In genomic region chr14:55383039-55383438, GRCh38 we compare ENCODE assay signal across 19 cellular contexts. TPM values are rescaled to one million over a fixed set of nuclear protein-coding genes. Genes with fewer than 3 reads are reported as not detected.
DNase-seq lines count a peak whose midpoint lies in the region; ATAC-seq and TF ChIP-seq lines count a peak whose summit lies in the region.
"Had no signal": no experiment of that assay in that cellular context is flagged by ENCODE, and none has a peak within 500 bp of the region (broad histone marks: within the 10 kb centered on the region; RNA-seq: fewer than 3 reads in every experiment).

No MANE protein-coding gene starts in this region.

- peaks cover 8% of the 10 kb centered on the region for H3K79me1 ChIP-seq in mesenchymal stem cell (replicated peaks; ENCODE audit: low read length, poor library complexity, severe bottlenecking)

- H3K23ac ChIP-seq in mesenchymal stem cell (ENCODE audit: low read length in 2 of 2), result no peak overlapping the region

- no peak overlapping the region for H3K9ac ChIP-seq in mesenchymal stem cell (ENCODE audit: low read length)

- no peak for TF ChIP-seq CTCF in prostate gland (IDR thresholded peaks at IDR 0.05)
- TF ChIP-seq CTCF in Peyer's patch (IDR thresholded peaks at IDR 0.05), result no peak

- 54% methylated on average over 6 of the region's 9 CpGs for WGBS in mesenchymal stem cell
- 64% methylated on average over 9 of the region's 9 CpGs for WGBS in prostate gland

- peak; percentile 95 for DNase-seq in Daoy (ENCODE audit: low read depth)
- peak; percentile 60 for DNase-seq in LHCN-M2 (ENCODE audit: low read depth)
- DNase-seq in erythroblast (lab: John Stamatoyannopoulos, UW), result peak; percentile 19 to 39
- peak; percentile 54 for DNase-seq in mesenchymal stem cell
- DNase-seq in prostate gland (ENCODE audit: low spot score), result no peak
- DNase-seq in Peyer's patch, result no peak
- DNase-seq: activated CD4-positive, CD25-positive, alpha-beta regulatory T cell treated with anti-CD3 and anti-CD28 coated beads, Interleukin-2, amount 50 U/mL, for 72 hours; activated CD8-positive, alpha-beta memory T cell treated with anti-CD3 and anti-CD28 coated beads, Interleukin-2, amount 50 U/mL, for 48 hours; Calu3; NCI-H2081; NCI-H748 treated with DMSO at 0.1 percent for 48 hours; stimulated activated naive CD4-positive, alpha-beta T cell had no signal

- no peak overlapping the region for H3K4me2 ChIP-seq in mesenchymal stem cell (ENCODE audit: low read length, poor library complexity, severe bottlenecking)

- H2BK5ac ChIP-seq in mesenchymal stem cell (ENCODE audit: low read depth, low read length, poor library complexity, severe bottlenecking), result no peak overlapping the region

- H3K27ac ChIP-seq in mesenchymal stem cell (ENCODE audit: low read length, poor library complexity, severe bottlenecking) (no peak overlapping the region), prostate gland (no peak overlapping the region), Peyer's patch (no peak overlapping the region)
- H3K27ac ChIP-seq: RWPE1 had no signal

- H3K4me3 ChIP-seq in mesenchymal stem cell (ENCODE audit: insufficient read depth in 1 of 2, low read depth in 1 of 2, low read length in 2 of 2) (no peak overlapping the region), prostate gland (no peak overlapping the region), Peyer's patch (no peak overlapping the region)

- no peak overlapping the region for H2BK15ac ChIP-seq in mesenchymal stem cell (ENCODE audit: low read depth, poor library complexity, severe bottlenecking)

- intact Hi-C loops in prostate gland (cut with DNase I), result no loop called here

- no peak overlapping the region for H2BK12ac ChIP-seq in mesenchymal stem cell (ENCODE audit: low read length in 2 of 2)

- TF ChIP-seq POLR2A in erythroblast (IDR thresholded peaks at IDR 0.05; ENCODE audit: low read length) (no peak), prostate gland (IDR thresholded peaks at IDR 0.05) (no peak), Peyer's patch (IDR thresholded peaks at IDR 0.05) (no peak)

- no peak overlapping the region for H2AK5ac ChIP-seq in mesenchymal stem cell (ENCODE audit: low read length, severe bottlenecking)

- peaks cover 8% of the 10 kb centered on the region for H3K4me1 ChIP-seq in mesenchymal stem cell (ENCODE audit: control insufficient read depth, insufficient read depth, low read depth, low read length)
- H3K4me1 ChIP-seq in prostate gland (replicated peaks), result no peaks in the 10 kb centered on the region
- H3K4me1 ChIP-seq in Peyer's patch, result no peaks in the 10 kb centered on the region

- H3K14ac ChIP-seq in mesenchymal stem cell (ENCODE audit: low read length in 2 of 2), result no peak overlapping the region

- H3K18ac ChIP-seq in mesenchymal stem cell (ENCODE audit: low read depth in 1 of 2, low read length in 2 of 2), result no peak overlapping the region

- H3K36me3 ChIP-seq in mesenchymal stem cell (ENCODE audit: control insufficient read depth in 1 of 2, insufficient read depth in 2 of 2, low read depth in 1 of 2, low read length in 2 of 2) (peaks cover 18 to 89% of the 10 kb centered on the region in 2 experiments), prostate gland (no peaks in the 10 kb centered on the region), Peyer's patch (peaks cover 0 to 46% (median 0%) of the 10 kb centered on the region in 3 donors)

- no peaks in the 10 kb centered on the region for H3K9me3 ChIP-seq in mesenchymal stem cell (ENCODE audit: control insufficient read depth, low read length)
- no peaks in the 10 kb centered on the region for H3K9me3 ChIP-seq in prostate gland
- no peaks in the 10 kb centered on the region for H3K9me3 ChIP-seq in Peyer's patch

- H3K27me3 ChIP-seq in mesenchymal stem cell (ENCODE audit: control insufficient read depth in 1 of 2, insufficient read depth in 1 of 2, low read length in 2 of 2) (no peaks in the 10 kb centered on the region), prostate gland (replicated peaks; ENCODE audit: insufficient read depth) (no peaks in the 10 kb centered on the region), Peyer's patch (no peaks in the 10 kb centered on the region)

- ATAC-seq in GM18502 (IDR thresholded peaks at IDR 0.05; ENCODE audit: poor library complexity, unreplicated experiment) (no peak), HG03280 (IDR thresholded peaks at IDR 0.05; ENCODE audit: unreplicated experiment) (no peak)

- peak overlapping the region; percentile 19 for H4K8ac ChIP-seq in mesenchymal stem cell (ENCODE audit: low read length)

- no peak overlapping the region for H4K91ac ChIP-seq in mesenchymal stem cell (ENCODE audit: low read length)

- no peak overlapping the region for H2BK120ac ChIP-seq in mesenchymal stem cell (ENCODE audit: low read depth, low read length)

- no peak overlapping the region for H3K4ac ChIP-seq in mesenchymal stem cell (ENCODE audit: low read depth in 1 of 2, low read length in 2 of 2)

- no peak overlapping the region for H2AFZ ChIP-seq in mesenchymal stem cell (ENCODE audit: low read depth, low read length)

RNA-seq across cellular contexts. Expression of gene ATG14, which starts 28.6 kb away (rescaled TPM):
- total RNA-seq in Daoy (2014; rRNA removed; shearing (Covaris generic)), result 12.2 and 12.7 TPM in 2 replicates
- 9.0 and 9.5 TPM in 2 replicates for total RNA-seq in LHCN-M2 (2014; rRNA removed)
- polyA plus RNA-seq in LHCN-M2 (2012), result 3.8 TPM
- 6.2 TPM for polyA plus RNA-seq in mesenchymal stem cell (2013, experiment 1 of 2)
- 6.5 TPM for polyA plus RNA-seq in mesenchymal stem cell (2013, experiment 2 of 2)
- total RNA-seq in prostate gland, result 10 to 100 TPM; 12.5 to 21.9 TPM
- 10 to 100 TPM; 10.3 to 18.9 (median 13.9) TPM for total RNA-seq in Peyer's patch

RNA-seq across cellular contexts. Expression of gene TBPL2, which starts 57.4 kb away (rescaled TPM):
- total RNA-seq in Daoy (2014; rRNA removed; shearing (Covaris generic)), result not detected in 2 replicates
- total RNA-seq in LHCN-M2 (2014; rRNA removed), result not detected in 2 replicates
- polyA plus RNA-seq in LHCN-M2 (2012), result not detected
- polyA plus RNA-seq in mesenchymal stem cell (2013, experiment 1 of 2), result not detected
- not detected for polyA plus RNA-seq in mesenchymal stem cell (2013, experiment 2 of 2)
- not detected for total RNA-seq in prostate gland
- total RNA-seq in Peyer's patch, result not detected
- total RNA-seq: Calu3, HT1080, lung microvascular endothelial cell, urinary bladder had no signal
- polyA plus RNA-seq: adipose tissue, urinary bladder had no signal

Comparison
In these comparisons a context has a peak if more than half of its experiments do, and no peak if none do; other contexts are left out.
1. DNase-seq: peak in Daoy (single experiment), LHCN-M2 (single experiment), erythroblast (2 of 2) and mesenchymal stem cell (single experiment); none in prostate gland (single experiment) and Peyer's patch (0 of 3).